In genomic region chr19:57276430-57276829, GRCh38 we compare ENCODE assay signal across 1 cellular context.
TF ChIP-seq lines count a peak whose summit lies in the region.

No MANE protein-coding gene starts in this region.

TF ChIP-seq in HepG2, 621 proteins besides CTCF, POLR2A, EP300 and RAD21 (continued from another document):
- TF ChIP-seq TFAP4 (IDR thresholded peaks at IDR 0.05; ENCODE audit: borderline replicate concordance, low read depth) (peak; percentile 56; the same call in 1 of the 2 replicates), HBP1 (CRISPR knock-in tag; IDR thresholded peaks at IDR 0.05; ENCODE audit: low read depth) (no peak), ZNF616 (CRISPR knock-in tag; IDR thresholded peaks at IDR 0.05; ENCODE audit: low read depth) (no peak), KLF6 (CRISPR knock-in tag; IDR thresholded peaks at IDR 0.05) (no peak), ZNF605 (CRISPR knock-in tag; IDR thresholded peaks at IDR 0.05) (no peak), ZNF253 (CRISPR knock-in tag; IDR thresholded peaks at IDR 0.05; ENCODE audit: borderline replicate concordance) (no peak), GATAD2A (CRISPR knock-in tag; IDR thresholded peaks at IDR 0.05) (peak; percentile 57; the same call in 1 of the 2 replicates), ZNF841 (CRISPR knock-in tag; IDR thresholded peaks at IDR 0.05; ENCODE audit: borderline replicate concordance) (no peak), ZNF276 (CRISPR knock-in tag; IDR thresholded peaks at IDR 0.05; ENCODE audit: low read depth) (no peak), ZNF770 (CRISPR knock-in tag; IDR thresholded peaks at IDR 0.05) (no peak), ZNF660 (CRISPR knock-in tag; IDR thresholded peaks at IDR 0.05; ENCODE audit: borderline replicate concordance, low read depth) (no peak), ESRRA (CRISPR knock-in tag; IDR thresholded peaks at IDR 0.05; ENCODE audit: low read depth) (peak; percentile 32; the same call in 1 of the 2 replicates)
